In the genomic region with DNA sequence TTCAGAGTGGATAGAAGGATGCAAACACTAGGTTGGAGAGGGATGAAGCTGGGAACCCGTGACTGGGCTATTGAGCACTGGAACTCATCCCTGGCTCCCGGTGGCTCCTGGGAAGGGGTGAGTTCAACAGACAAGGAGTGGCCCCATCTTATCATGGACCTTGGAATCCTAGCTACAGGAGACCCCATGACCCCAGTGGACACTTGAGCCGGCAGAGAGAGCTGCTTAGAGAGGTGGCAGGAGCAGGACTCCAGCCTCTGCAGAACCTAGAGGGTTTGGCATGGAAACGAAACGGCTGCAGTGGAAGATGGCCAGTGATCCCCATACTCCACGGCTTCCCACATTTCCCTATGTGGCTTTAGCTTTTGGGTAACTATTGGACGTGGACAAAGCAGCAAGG, we compare ENCODE assay signal across 24 cellular contexts.
"Had no signal": no experiment of that assay in that cellular context is flagged by ENCODE, and none has a peak within 500 bp of the region (broad histone marks: within the 10 kb centered on the region; RNA-seq: fewer than 3 reads in every experiment).

No MANE protein-coding gene starts in this region.

- H3K9me3 ChIP-seq: colonic mucosa, esophagus squamous epithelium, gastrocnemius medialis, gastroesophageal sphincter had no signal

- ATAC-seq: effector memory CD8-positive, alpha-beta T cell; esophagus mucosa; foreskin keratinocyte; gastrocnemius medialis; gastroesophageal sphincter; heart right ventricle had no signal

- H3K4me1 ChIP-seq: colonic mucosa, esophagus muscularis mucosa, esophagus squamous epithelium, foreskin keratinocyte, gastrocnemius medialis, gastroesophageal sphincter, heart right ventricle had no signal

- H3K36me3 ChIP-seq: colonic mucosa, esophagus muscularis mucosa, esophagus squamous epithelium, gastrocnemius medialis, gastroesophageal sphincter, heart right ventricle had no signal

- H3K4me3 ChIP-seq: colonic mucosa, coronary artery, dorsolateral prefrontal cortex, esophagus muscularis mucosa, esophagus squamous epithelium, gastrocnemius medialis, gastroesophageal sphincter, heart right ventricle had no signal

- H3K4me3 Mint-ChIP-seq: dendritic cell treated with granulocyte-macrophage colony-stimulating factor and Interleukin-4, amounts not matched to agents 40 ng/mL and 50 ng/mL, for 4 days; effector memory CD8-positive, alpha-beta T cell; endodermal cell had no signal

- H3K27ac ChIP-seq: colonic mucosa, coronary artery, dorsolateral prefrontal cortex, epithelial cell of prostate, esophagus muscularis mucosa, esophagus squamous epithelium, foreskin keratinocyte, gastrocnemius medialis, gastroesophageal sphincter, heart right ventricle had no signal

- H3K27ac Mint-ChIP-seq: dendritic cell treated with granulocyte-macrophage colony-stimulating factor and Interleukin-4, amounts not matched to agents 40 ng/mL and 50 ng/mL, for 4 days; effector memory CD8-positive, alpha-beta T cell; endodermal cell had no signal

- H3K27me3 ChIP-seq: colonic mucosa, esophagus muscularis mucosa, esophagus squamous epithelium, foreskin keratinocyte, gastrocnemius medialis, gastroesophageal sphincter, heart right ventricle had no signal

- H3K4me1 Mint-ChIP-seq: endodermal cell had no signal

- H3K27me3 Mint-ChIP-seq: dendritic cell treated with granulocyte-macrophage colony-stimulating factor and Interleukin-4, amounts not matched to agents 40 ng/mL and 50 ng/mL, for 4 days; effector memory CD8-positive, alpha-beta T cell had no signal

- DNase-seq: colonic mucosa; cortex of kidney; dermis blood vessel endothelial cell; dorsolateral prefrontal cortex; effector CD4-positive, alpha-beta T cell; effector CD8-positive, alpha-beta T cell; effector memory CD4-positive, alpha-beta T cell; effector memory CD8-positive, alpha-beta T cell; endodermal cell; erythroblast; esophagus squamous epithelium; foreskin fibroblast; foreskin keratinocyte; foreskin melanocyte; gastrocnemius medialis; glutamatergic neuron; head of caudate nucleus; heart right ventricle had no signal
